Comparison of ENCODE assay signal across 13 cellular contexts in the genomic region with DNA sequence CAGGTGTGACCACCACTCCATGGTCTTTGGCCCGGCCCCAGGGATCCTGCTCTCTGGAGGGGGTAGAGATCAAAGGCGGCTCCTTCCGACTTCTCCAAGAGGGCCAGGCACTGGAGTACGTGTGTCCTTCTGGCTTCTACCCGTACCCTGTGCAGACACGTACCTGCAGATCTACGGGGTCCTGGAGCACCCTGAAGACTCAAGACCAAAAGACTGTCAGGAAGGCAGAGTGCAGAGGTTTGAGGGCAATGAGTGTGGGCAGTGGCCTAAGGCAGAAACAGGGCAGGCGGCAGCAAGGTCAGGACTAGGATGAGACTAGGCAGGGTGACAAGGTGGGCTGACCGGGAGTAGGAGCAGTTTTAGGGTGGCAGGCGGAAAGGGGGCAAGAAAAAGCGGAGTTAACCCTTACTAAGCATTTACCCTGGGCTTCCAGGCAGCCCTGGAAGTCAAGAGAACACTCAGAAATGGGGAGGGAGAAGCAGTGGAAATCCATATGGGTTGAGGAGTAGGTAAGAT. TPM values are rescaled to one million over a fixed set of nuclear protein-coding genes. Genes with fewer than 3 reads are reported as not detected.
DNase-seq lines count a peak whose midpoint lies in the region; ATAC-seq and TF ChIP-seq lines count a peak whose summit lies in the region.
"Had no signal": no experiment of that assay in that cellular context is flagged by ENCODE, and none has a peak within 500 bp of the region (broad histone marks: within the 10 kb centered on the region; RNA-seq: fewer than 3 reads in every experiment).

No MANE protein-coding gene starts in this region.

- H3K4me2 ChIP-seq in neuronal stem cell (ENCODE audit: insufficient read depth, low read length, poor library complexity, severe bottlenecking): no peak overlapping the region

- no peak overlapping the region for H3K9ac ChIP-seq in neuronal stem cell (ENCODE audit: low read depth, low read length, poor library complexity)

- in situ Hi-C loops in GM13976 (cut with MboI; ENCODE audit: low sequenced_read_pairs, unreplicated experiment): no loop called here

- ATAC-seq in HG02571 (IDR thresholded peaks at IDR 0.05; ENCODE audit: unreplicated experiment) (no peak), HG03025 (IDR thresholded peaks at IDR 0.05; ENCODE audit: low FRiP score, unreplicated experiment) (no peak)

- WGBS in esophagus muscularis mucosa: 88% methylated on average over 7 of the region's 11 CpGs
- no CpG with 5 or more reads among the region's 11 CpGs for WGBS in neuronal stem cell (ENCODE audit: extremely low coverage in 2 of 2, insufficient read length in 2 of 2, insufficient replicate concordance in 1 of 2), 2 donors
- WGBS in thyroid gland, 2 donors: 71 to 79% methylated on average over 11 of the region's 11 CpGs

- TF ChIP-seq EP300 in esophagus muscularis mucosa (IDR thresholded peaks at IDR 0.05): no peak

- H2BK5ac ChIP-seq in neuronal stem cell (ENCODE audit: low read length): peak overlapping the region; percentile 42

- no peak for TF ChIP-seq CTCF in ascending aorta (IDR thresholded peaks at IDR 0.05)
- no peak for TF ChIP-seq CTCF in esophagus muscularis mucosa (IDR thresholded peaks at IDR 0.05)
- TF ChIP-seq CTCF in thyroid gland (IDR thresholded peaks at IDR 0.05): no peak
- TF ChIP-seq CTCF in GM13976 (IDR thresholded peaks at IDR 0.05; ENCODE audit: borderline replicate concordance, control extremely low read depth, extremely low read depth, insufficient read depth, missing control alignments): no peak

- no peaks in the 10 kb centered on the region for H3K27me3 ChIP-seq in ascending aorta
- H3K27me3 ChIP-seq in esophagus muscularis mucosa: no peaks in the 10 kb centered on the region
- peaks cover 0 to 7% (median 0%) of the 10 kb centered on the region in 3 experiments for H3K27me3 ChIP-seq in neuronal stem cell (ENCODE audit: control insufficient read depth in 3 of 3, insufficient read depth in 3 of 3, low read depth in 1 of 3, low read length in 3 of 3)
- no peaks in the 10 kb centered on the region for H3K27me3 ChIP-seq in thyroid gland

- no peak for TF ChIP-seq POLR2A in esophagus muscularis mucosa (IDR thresholded peaks at IDR 0.05; ENCODE audit: low read depth)
- TF ChIP-seq POLR2A in thyroid gland (IDR thresholded peaks at IDR 0.05): no peak

- intact Hi-C loops in ascending aorta (cut with DNase I): no loop called here
- intact Hi-C loops in esophagus muscularis mucosa (cut with DNase I): no loop called here
- intact Hi-C loops in thyroid gland (cut with DNase I): no loop called here

- H3K4ac ChIP-seq in neuronal stem cell (ENCODE audit: low read length): no peak overlapping the region

- H2BK120ac ChIP-seq in neuronal stem cell (ENCODE audit: low read depth, low read length): no peak overlapping the region

- peak overlapping the region; percentile 91 to 93 for H3K27ac ChIP-seq in ascending aorta
- peak overlapping the region; percentile 74 to 86 (median 82) for H3K27ac ChIP-seq in esophagus muscularis mucosa (replicated peaks in 1 of 4)
- H3K27ac ChIP-seq in neuronal stem cell (replicated peaks; ENCODE audit: low read length): no peak overlapping the region
- peak overlapping the region in 2 of 3 donors; percentile 74 to 87 for H3K27ac ChIP-seq in thyroid gland

- H3K4me1 ChIP-seq in ascending aorta (peaks cover 3 to 16% of the 10 kb centered on the region in 2 donors), esophagus muscularis mucosa (peaks cover 0 to 28% (median 27%) of the 10 kb centered on the region in 4 donors), neuronal stem cell (ENCODE audit: control insufficient read depth in 2 of 2, insufficient read depth in 1 of 2, low read depth in 1 of 2, low read length in 2 of 2) (peaks cover 4 to 15% of the 10 kb centered on the region in 2 donors), thyroid gland (peaks cover 0 to 19% of the 10 kb centered on the region in 2 donors)

- no peak overlapping the region for H2BK15ac ChIP-seq in neuronal stem cell (ENCODE audit: low read length)

- peak overlapping the region; percentile 79 for H2AFZ ChIP-seq in neuronal stem cell (ENCODE audit: low read length)

- peaks cover 0 to 3% of the 10 kb centered on the region in 2 donors for H3K36me3 ChIP-seq in ascending aorta
- peaks cover 0 to 13% (median 6%) of the 10 kb centered on the region in 4 donors for H3K36me3 ChIP-seq in esophagus muscularis mucosa
- H3K36me3 ChIP-seq in neuronal stem cell (replicated peaks in 1 of 2; ENCODE audit: control insufficient read depth in 2 of 2, insufficient read depth in 2 of 2, low read length in 2 of 2): peaks cover 7 to 14% of the 10 kb centered on the region in 2 donors
- peaks cover 2 to 4% of the 10 kb centered on the region in 2 donors for H3K36me3 ChIP-seq in thyroid gland

- no peaks in the 10 kb centered on the region for H3K9me3 ChIP-seq in ascending aorta
- H3K9me3 ChIP-seq in esophagus muscularis mucosa: no peaks in the 10 kb centered on the region
- peaks cover 0 to 1% of the 10 kb centered on the region in 2 donors for H3K9me3 ChIP-seq in neuronal stem cell (replicated peaks in 1 of 2; ENCODE audit: control insufficient read depth in 2 of 2, insufficient read depth in 1 of 2, low read depth in 1 of 2, low read length in 2 of 2)
- H3K9me3 ChIP-seq in thyroid gland: no peaks in the 10 kb centered on the region

- peak overlapping the region; percentile 92 for H3K23ac ChIP-seq in neuronal stem cell (ENCODE audit: low read depth, low read length, poor library complexity)

- DNase-seq in ascending aorta (ENCODE audit: low spot score in 2 of 2) (no peak), esophagus muscularis mucosa (ENCODE audit: extremely low spot score) (no peak), neuronal stem cell (ENCODE audit: low spot score) (no peak), thyroid gland (no peak), NCI-H446 (lab: John Stamatoyannopoulos, UW) (no peak), GM13976 (ENCODE audit: low spot score) (no peak)
- DNase-seq: activated gamma-delta T cell; Karpas-422; stimulated activated CD4-positive, alpha-beta T cell treated with anti-CD3 and anti-CD28 coated beads, Interleukin-4, amount 100 ng/mL, for 4 hours; stimulated activated naive CD8-positive, alpha-beta T cell treated with anti-CD3 and anti-CD28 coated beads, Interleukin-15, Interleukin-2, amounts not matched to agents 100 U/mL and 50 U/mL, for 24 hours had no signal

- H3K4me3 ChIP-seq in ascending aorta (peak overlapping the region in 1 of 2 donors; percentile 59), esophagus muscularis mucosa (peak overlapping the region; percentile 23 to 40 (median 30)), neuronal stem cell (ENCODE audit: low read length in 2 of 2) (no peak overlapping the region), thyroid gland (replicated peaks in 1 of 3) (peak overlapping the region in 1 of 3 donors; percentile 12)

- H2BK12ac ChIP-seq in neuronal stem cell (ENCODE audit: low read length): no peak overlapping the region

- H3K14ac ChIP-seq in neuronal stem cell (ENCODE audit: low read length): no peak overlapping the region

- no peak overlapping the region for H4K8ac ChIP-seq in neuronal stem cell (ENCODE audit: low read depth, low read length)

- peak overlapping the region; percentile 79 for H2AK5ac ChIP-seq in neuronal stem cell (ENCODE audit: low read depth, low read length)

- H3K18ac ChIP-seq in neuronal stem cell (ENCODE audit: low read length): no peak overlapping the region

- no peaks in the 10 kb centered on the region for H3K79me1 ChIP-seq in neuronal stem cell (ENCODE audit: low read depth, low read length)

- H4K91ac ChIP-seq in neuronal stem cell (ENCODE audit: low read depth, low read length, poor library complexity): no peak overlapping the region

RNA-seq across cellular contexts. Expression of a gene that starts 0.5 kb away (rescaled TPM):
- total RNA-seq in ascending aorta (132 TPM), esophagus muscularis mucosa (10 to 100 TPM; 11.6 to 28.7 (median 12.7) TPM), thyroid gland (10 to 100 TPM; 10.5 to 36.7 (median 16.4) TPM)
- polyA plus RNA-seq in neuronal stem cell (2013, experiment 1 of 2): 0.35 TPM
- polyA plus RNA-seq in neuronal stem cell (2013, experiment 2 of 2): 0.42 TPM

RNA-seq across cellular contexts. Expression of a gene that starts 12.3 kb away (rescaled TPM):
- total RNA-seq in ascending aorta (208 TPM), esophagus muscularis mucosa (10 to 100 TPM; 79.3 to 81.7 (median 81.1) TPM), thyroid gland (100 to 1,000 TPM in 3 of 4 donors, 10 to 100 TPM in 1; 83.2 to 114 (median 106) TPM)
- polyA plus RNA-seq in neuronal stem cell (2013, experiment 1 of 2): 68.9 TPM
- polyA plus RNA-seq in neuronal stem cell (2013, experiment 2 of 2): 65.5 TPM

RNA-seq across cellular contexts. Expression of a gene that starts 12.5 kb away (rescaled TPM):
- 77.4 TPM for total RNA-seq in ascending aorta
- 10 to 100 TPM; 23.3 to 33.2 (median 28.5) TPM for total RNA-seq in esophagus muscularis mucosa
- polyA plus RNA-seq in neuronal stem cell (2013, experiment 1 of 2): 19.1 TPM
- polyA plus RNA-seq in neuronal stem cell (2013, experiment 2 of 2): 19.7 TPM
- total RNA-seq in thyroid gland: 10 to 100 TPM; 35.1 to 47.1 (median 39.4) TPM

RNA-seq across cellular contexts. Expression of a gene that starts 18.9 kb away (rescaled TPM):
- total RNA-seq in ascending aorta (18.6 TPM), esophagus muscularis mucosa (10 to 100 TPM in 3 of 4 donors, 1 to 10 TPM in 1; 10.0 to 15.4 (median 12.6) TPM), thyroid gland (1 to 10 TPM; 2.5 to 6.2 (median 4.4) TPM)
- polyA plus RNA-seq in neuronal stem cell (2013, experiment 1 of 2): 1.3 TPM
- polyA plus RNA-seq in neuronal stem cell (2013, experiment 2 of 2): 1.00 TPM
- total RNA-seq: glomerular endothelial cell had no signal

RNA-seq across cellular contexts. Expression of a gene that starts 25.5 kb away (rescaled TPM):
- total RNA-seq in ascending aorta (18.0 TPM), esophagus muscularis mucosa (10 to 100 TPM; 12.9 to 18.4 (median 15.9) TPM), thyroid gland (10 to 100 TPM; 21.3 to 36.4 (median 33.9) TPM)
- 17.0 TPM for polyA plus RNA-seq in neuronal stem cell (2013, experiment 1 of 2)
- 15.7 TPM for polyA plus RNA-seq in neuronal stem cell (2013, experiment 2 of 2)

Comparison
In these comparisons a context has a peak if more than half of its experiments do, and no peak if none do; other contexts are left out.
1. H3K4me3 ChIP-seq: peak in esophagus muscularis mucosa (4 of 4); none in neuronal stem cell (0 of 2).